1 cellular context compared by ENCODE assay signal in genomic region chr2:85695691-85696668, GRCh38.
TF ChIP-seq lines count a peak whose summit lies in the region.

No MANE protein-coding gene starts in this region.

TF ChIP-seq in SK-N-SH treated with all-trans-retinoic acid at 6 μM for 48 hours, 23 proteins besides CTCF, POLR2A, EP300 and RAD21 (continued from another document):
- TF ChIP-seq POU6F1 (CRISPR knock-in tag; IDR thresholded peaks at IDR 0.05; ENCODE audit: borderline replicate concordance, low read depth) (no peak), CSDC2 (CRISPR knock-in tag; IDR thresholded peaks at IDR 0.05) (no peak), OSR1 (CRISPR knock-in tag; IDR thresholded peaks at IDR 0.05) (no peak), ESRRG (CRISPR knock-in tag; IDR thresholded peaks at IDR 0.05) (no peak), PPARA (CRISPR knock-in tag; IDR thresholded peaks at IDR 0.05; ENCODE audit: borderline replicate concordance) (no peak), ZC3H10 (CRISPR knock-in tag; IDR thresholded peaks at IDR 0.05) (no peak), BACH2 (CRISPR knock-in tag; IDR thresholded peaks at IDR 0.05; ENCODE audit: borderline replicate concordance) (no peak)
